Comparison of ENCODE assay signal across 18 cellular contexts in genomic region chr10:43385412-43386004, GRCh38. TPM values are rescaled to one million over a fixed set of nuclear protein-coding genes. Genes with fewer than 3 reads are reported as not detected.
"Had no signal": no experiment of that assay in that cellular context is flagged by ENCODE, and none has a peak within 500 bp of the region (broad histone marks: within the 10 kb centered on the region; RNA-seq: fewer than 3 reads in every experiment).

No MANE protein-coding gene starts in this region.

- H3K9me3 Mint-ChIP-seq: natural killer cell treated with Interleukin-12 subunit alpha and Interleukin-12 subunit beta and Interleukin-15 and Interleukin-18, amount 100 ng/mL, for 72 hours had no signal

- H3K27me3 ChIP-seq: adrenal gland, heart left ventricle had no signal

- H3K9me3 ChIP-seq: adrenal gland, heart left ventricle, psoas muscle had no signal

- DNase-seq: activated CD4-positive, alpha-beta T cell treated with anti-CD3 and anti-CD28 coated beads for 4 hours; activated CD8-positive, alpha-beta memory T cell treated with anti-CD3 and anti-CD28 coated beads for 24 hours; activated gamma-delta T cell; caudate nucleus; cortex of kidney; effector CD8-positive, alpha-beta T cell; foreskin melanocyte; heart left ventricle; stimulated activated CD4-positive, alpha-beta T cell treated with anti-CD3 and anti-CD28 coated beads, Interleukin-12 subunit alpha, Interleukin-12 subunit beta, amount 100 ng/mL, for 4 hours; stimulated activated naive CD4-positive, alpha-beta T cell treated with Interleukin-2 at 50 U/mL for 16 hours; T1000; trophoblast cell had no signal

- H3K27ac ChIP-seq: adrenal gland, heart left ventricle, psoas muscle, VCaP had no signal

- H3K4me3 ChIP-seq: adrenal gland, heart left ventricle, psoas muscle had no signal

- H3K4me1 ChIP-seq: psoas muscle had no signal

- H3K4me3 Mint-ChIP-seq: natural killer cell treated with Interleukin-12 subunit alpha and Interleukin-12 subunit beta and Interleukin-15 and Interleukin-18, amount 100 ng/mL, for 72 hours had no signal

- H3K27me3 Mint-ChIP-seq: natural killer cell treated with Interleukin-12 subunit alpha and Interleukin-12 subunit beta and Interleukin-15 and Interleukin-18, amount 100 ng/mL, for 72 hours had no signal

- ATAC-seq: natural killer cell treated with Interleukin-12 subunit alpha and Interleukin-12 subunit beta and Interleukin-15 and Interleukin-18, amount 100 ng/mL, for 72 hours; sciatic nerve had no signal

RNA-seq across cellular contexts. Expression of gene FXYD4, which starts 14.1 kb away (rescaled TPM):
- total RNA-seq: heart left ventricle; natural killer cell treated with Interleukin-12 subunit alpha and Interleukin-12 subunit beta and Interleukin-15 and Interleukin-18, amount 100 ng/mL, for 72 hours; omental fat pad; sciatic nerve had no signal
- polyA plus RNA-seq: adrenal gland had no signal
